ENCODE assay signal across 9 cellular contexts in genomic region chr9:121196389-121196788, GRCh38. TPM values are rescaled to one million over a fixed set of nuclear protein-coding genes. Genes with fewer than 3 reads are reported as not detected.
DNase-seq lines count a peak whose midpoint lies in the region; ATAC-seq and TF ChIP-seq lines count a peak whose summit lies in the region.
"Had no signal": no experiment of that assay in that cellular context is flagged by ENCODE, and none has a peak within 500 bp of the region (broad histone marks: within the 10 kb centered on the region; RNA-seq: fewer than 3 reads in every experiment).

No MANE protein-coding gene starts in this region.

- peak; percentile 52 for ATAC-seq in GM21381 (IDR thresholded peaks at IDR 0.05; ENCODE audit: unreplicated experiment)

- H3K4me2 ChIP-seq in DOHH2 (ENCODE audit: low read length), result peak overlapping the region; percentile 93
- no peak overlapping the region for H3K4me2 ChIP-seq in mesenchymal stem cell (ENCODE audit: low read length, poor library complexity, severe bottlenecking)

- no peak overlapping the region for H2BK120ac ChIP-seq in mesenchymal stem cell (ENCODE audit: low read depth, low read length)

- CTCF ChIA-PET in Caco-2 (lab: Charles Lee), result no interaction called here

- peaks cover 100% of the 10 kb centered on the region for H3K79me2 ChIP-seq in DOHH2 (ENCODE audit: control insufficient read depth, low read length)

- H3K4me1 ChIP-seq in DOHH2 (ENCODE audit: control insufficient read depth, low read length) (peaks cover 89% of the 10 kb centered on the region), mesenchymal stem cell (ENCODE audit: control insufficient read depth, insufficient read depth, low read depth, low read length) (peaks cover 4% of the 10 kb centered on the region), Caco-2 (peaks cover 46% of the 10 kb centered on the region)

- H4K91ac ChIP-seq in mesenchymal stem cell (ENCODE audit: low read length), result no peak overlapping the region

- H2AFZ ChIP-seq in mesenchymal stem cell (ENCODE audit: low read depth, low read length), result no peak overlapping the region

- TF ChIP-seq CTCF in DOHH2 (IDR thresholded peaks at IDR 0.05; ENCODE audit: low read depth, low read length, poor library complexity, severe bottlenecking) (no peak), Caco-2 (IDR thresholded peaks at IDR 0.05; ENCODE audit: insufficient read depth in 1 of 2, low read depth in 1 of 2, low read length in 1 of 2, severe bottlenecking in 1 of 2, unreplicated experiment in 1 of 2) (no peak)

- peaks cover under 1% of the 10 kb centered on the region for H3K36me3 Mint-ChIP-seq in Caco-2 (ENCODE audit: insufficient read depth, unreplicated experiment)

- no peaks in the 10 kb centered on the region for H3K9me3 Mint-ChIP-seq in Caco-2 (ENCODE audit: unreplicated experiment)

- no peaks in the 10 kb centered on the region for H3K9me2 ChIP-seq in DOHH2 (replicated peaks; ENCODE audit: control insufficient read depth, low read length)

- WGBS in mesenchymal stem cell, result 64% methylated on average over 3 of the region's 4 CpGs

- H2AK5ac ChIP-seq in mesenchymal stem cell (ENCODE audit: low read length, severe bottlenecking), result no peak overlapping the region

- intact Hi-C loops in Caco-2 (cut with micrococcal nuclease; ENCODE audit: unreplicated experiment), result no loop called here

- peaks cover 42% of the 10 kb centered on the region for H4K20me1 ChIP-seq in DOHH2 (ENCODE audit: control insufficient read depth, insufficient read depth, low read depth, low read length)

- H3K27ac ChIP-seq in DOHH2 (ENCODE audit: low read depth, low read length) (no peak overlapping the region), SK-N-MC (peak overlapping the region; percentile 7; the same call in 1 of the 2 replicates), mesenchymal stem cell (ENCODE audit: low read length, poor library complexity, severe bottlenecking) (no peak overlapping the region)

- no peak for DNase-seq in SK-N-MC (ENCODE audit: low read depth, low spot score)
- DNase-seq in mesenchymal stem cell, result no peak
- no peak for DNase-seq in activated effector memory CD4-positive, alpha-beta T cell treated with anti-CD3 and anti-CD28 coated beads, Interleukin-2, amount 50 U/mL, for 16 hours
- no peak for DNase-seq in Caco-2
- DNase-seq in activated CD8-positive, alpha-beta memory T cell treated with anti-CD3 and anti-CD28 coated beads, Interleukin-2, amount 50 U/mL, for 4 hours, result no peak
- DNase-seq in NCI-H510A treated with DMSO at 0.1 percent for 48 hours (lab: John Stamatoyannopoulos, UW), result no peak
- DNase-seq: DMS79 had no signal

- no peaks in the 10 kb centered on the region for H3K27me3 Mint-ChIP-seq in Caco-2 (ENCODE audit: insufficient read depth, unreplicated experiment)

- H3K4me3 Mint-ChIP-seq in Caco-2 (ENCODE audit: unreplicated experiment), result no peak overlapping the region

- no peaks in the 10 kb centered on the region for H3K79me1 ChIP-seq in mesenchymal stem cell (replicated peaks; ENCODE audit: low read length, poor library complexity, severe bottlenecking)

- H3K9ac ChIP-seq in SK-N-MC (ENCODE audit: insufficient read length), result peak overlapping the region; percentile 52
- peak overlapping the region; percentile 76 for H3K9ac ChIP-seq in mesenchymal stem cell (ENCODE audit: low read length)

- POLR2A ChIA-PET in Caco-2 (lab: Charles Lee), result no interaction called here

- H4K8ac ChIP-seq in mesenchymal stem cell (ENCODE audit: low read length), result no peak overlapping the region

- H3K14ac ChIP-seq in mesenchymal stem cell (ENCODE audit: low read length in 2 of 2), result no peak overlapping the region

- no peak overlapping the region for H3K23ac ChIP-seq in mesenchymal stem cell (ENCODE audit: low read length in 2 of 2)

- H3K4me3 ChIP-seq in DOHH2 (ENCODE audit: low read length), result peak overlapping the region; percentile 80
- peak overlapping the region; percentile 15 for H3K4me3 ChIP-seq in SK-N-MC
- peak overlapping the region in 1 of 2 experiments; percentile 10 for H3K4me3 ChIP-seq in mesenchymal stem cell (ENCODE audit: insufficient read depth in 1 of 2, low read depth in 1 of 2, low read length in 2 of 2)
- H3K4me3 ChIP-seq in Caco-2 (ENCODE audit: low read depth, low read length), result no peak overlapping the region

- peaks cover 25% of the 10 kb centered on the region for H3K4me1 Mint-ChIP-seq in Caco-2 (ENCODE audit: low read depth, unreplicated experiment)

- peaks cover 5% of the 10 kb centered on the region for H3F3A ChIP-seq in DOHH2 (ENCODE audit: control insufficient read depth, insufficient read depth)

- H3K4ac ChIP-seq in mesenchymal stem cell (ENCODE audit: low read depth in 1 of 2, low read length in 2 of 2), result no peak overlapping the region

- H3K36me3 ChIP-seq in DOHH2 (ENCODE audit: control insufficient read depth, low read length) (peaks cover 48% of the 10 kb centered on the region), SK-N-MC (ENCODE audit: insufficient read depth, low read length) (peaks cover 4% of the 10 kb centered on the region; the same call in 1 of the 2 replicates), mesenchymal stem cell (ENCODE audit: control insufficient read depth in 1 of 2, insufficient read depth in 2 of 2, low read depth in 1 of 2, low read length in 2 of 2) (peaks cover 0 to 2% of the 10 kb centered on the region in 2 experiments), Caco-2 (ENCODE audit: control insufficient read depth, insufficient read depth, low read length) (no peaks in the 10 kb centered on the region)

- no peak overlapping the region for H2BK12ac ChIP-seq in mesenchymal stem cell (ENCODE audit: low read length in 2 of 2)

- H3K9me3 ChIP-seq in DOHH2 (ENCODE audit: control insufficient read depth, insufficient read depth, low read length) (no peaks in the 10 kb centered on the region), SK-N-MC (ENCODE audit: low read depth, low read length) (no peaks in the 10 kb centered on the region), mesenchymal stem cell (ENCODE audit: control insufficient read depth, low read length) (no peaks in the 10 kb centered on the region), Caco-2 (no peaks in the 10 kb centered on the region; the same call in 1 of the 2 replicates)

- no TSS peak for BruUV-seq in Caco-2 (replicated peaks; lab: Mats Ljungman, UMichigan)

- H3K27ac Mint-ChIP-seq in Caco-2 (ENCODE audit: unreplicated experiment), result no peak overlapping the region

- no peak overlapping the region for H2BK5ac ChIP-seq in mesenchymal stem cell (ENCODE audit: low read depth, low read length, poor library complexity, severe bottlenecking)

- H3K27me3 ChIP-seq in DOHH2 (ENCODE audit: control insufficient read depth, low read length) (no peaks in the 10 kb centered on the region), mesenchymal stem cell (ENCODE audit: control insufficient read depth in 1 of 2, insufficient read depth in 1 of 2, low read length in 2 of 2) (no peaks in the 10 kb centered on the region), Caco-2 (replicated peaks; ENCODE audit: control insufficient read depth, insufficient read depth, low read length) (no peaks in the 10 kb centered on the region)

- H2BK15ac ChIP-seq in mesenchymal stem cell (ENCODE audit: low read depth, poor library complexity, severe bottlenecking), result no peak overlapping the region

- no peak overlapping the region for H3K18ac ChIP-seq in mesenchymal stem cell (ENCODE audit: low read depth in 1 of 2, low read length in 2 of 2)

RNA-seq across cellular contexts. Expression of gene RAB14, which starts 5.3 kb away (rescaled TPM):
- polyA plus RNA-seq in mesenchymal stem cell (2013, experiment 1 of 2), result 40.1 TPM
- 41.9 TPM for polyA plus RNA-seq in mesenchymal stem cell (2013, experiment 2 of 2)
- 70.3 and 73.2 TPM in 2 replicates for total RNA-seq in Caco-2 (2022)
